Comparison of ENCODE assay signal across 8 cellular contexts in genomic region chr2:232634319-232635150, GRCh38. TPM values are rescaled to one million over a fixed set of nuclear protein-coding genes. Genes with fewer than 3 reads are reported as not detected.
DNase-seq lines count a peak whose midpoint lies in the region; ATAC-seq and TF ChIP-seq lines count a peak whose summit lies in the region.

No MANE protein-coding gene starts in this region.

- no peak for TF ChIP-seq CTCF in gastrocnemius medialis (IDR thresholded peaks at IDR 0.05 in 4 of 5, conservative IDR thresholded peaks at IDR 0.05 in 1 of 5)

- H3K36me3 Mint-ChIP-seq in activated naive CD8-positive, alpha-beta T cell: no peaks in the 10 kb centered on the region

- H3K9me3 ChIP-seq in iPS-15b (ENCODE audit: control insufficient read depth, insufficient read depth, low read length): no peaks in the 10 kb centered on the region
- H3K9me3 ChIP-seq in gastrocnemius medialis: no peaks in the 10 kb centered on the region

- no peak overlapping the region for H3K27ac Mint-ChIP-seq in activated naive CD8-positive, alpha-beta T cell

- no peaks in the 10 kb centered on the region for H3K36me3 ChIP-seq in H7 (replicated peaks; ENCODE audit: control insufficient read depth, insufficient read depth, low read length)
- H3K36me3 ChIP-seq in iPS-15b (ENCODE audit: control insufficient read depth, insufficient read depth, low read length): no peaks in the 10 kb centered on the region
- no peaks in the 10 kb centered on the region for H3K36me3 ChIP-seq in gastrocnemius medialis

- H3K9me3 Mint-ChIP-seq in activated naive CD8-positive, alpha-beta T cell (ENCODE audit: low read depth): no peaks in the 10 kb centered on the region

- in situ Hi-C loops in gastrocnemius medialis (cut with MboI; ENCODE audit: low sequenced_read_pairs in 4 of 4): no loop called here

- peak overlapping the region; percentile 68 to 79 (median 75) for H3K27ac ChIP-seq in gastrocnemius medialis

- intact Hi-C loops in gastrocnemius medialis (cut with DNase I; ENCODE audit: low total_unique reads): no loop called here

- H3K27me3 Mint-ChIP-seq in activated naive CD8-positive, alpha-beta T cell: peaks cover 20% of the 10 kb centered on the region

- H3K4me1 ChIP-seq in iPS-15b (ENCODE audit: control insufficient read depth, insufficient read depth, low read length) (no peaks in the 10 kb centered on the region), gastrocnemius medialis (peaks cover 4 to 9% of the 10 kb centered on the region in 2 donors)

- peak overlapping the region; percentile 72 for H3K4me3 Mint-ChIP-seq in activated naive CD8-positive, alpha-beta T cell

- peak overlapping the region; percentile 63 for H3K4me3 ChIP-seq in H7 (ENCODE audit: insufficient read depth, low read depth, low read length)
- peak overlapping the region; percentile 65 for H3K4me3 ChIP-seq in iPS-15b (ENCODE audit: low read depth, low read length)
- peak overlapping the region; percentile 52 to 80 (median 65) for H3K4me3 ChIP-seq in gastrocnemius medialis

- ATAC-seq in gastrocnemius medialis (no peak), HG02870 (IDR thresholded peaks at IDR 0.05; ENCODE audit: unreplicated experiment) (no peak), HG03135 (IDR thresholded peaks at IDR 0.05; ENCODE audit: unreplicated experiment) (no peak), HG03378 (IDR thresholded peaks at IDR 0.05; ENCODE audit: unreplicated experiment) (no peak)

- H3K27me3 ChIP-seq in H7 (ENCODE audit: control insufficient read depth, insufficient read depth, low read length) (peaks cover 41% of the 10 kb centered on the region), iPS-15b (ENCODE audit: control insufficient read depth, insufficient read depth, low read length) (peaks cover 58% of the 10 kb centered on the region), gastrocnemius medialis (peaks cover 27 to 41% (median 31%) of the 10 kb centered on the region in 3 donors)

- H3K9ac ChIP-seq in iPS-15b (ENCODE audit: low read depth, low read length): no peak overlapping the region

- DNase-seq in H7 (peak; percentile 81), gastrocnemius medialis (no peak), GM19238 (ENCODE audit: insufficient read length, low spot score) (no peak)

- peaks cover 15% of the 10 kb centered on the region for H3K4me1 Mint-ChIP-seq in activated naive CD8-positive, alpha-beta T cell (ENCODE audit: low read depth)

- TF ChIP-seq POLR2A in gastrocnemius medialis (IDR thresholded peaks at IDR 0.05): no peak

RNA-seq across cellular contexts. Expression of gene EFHD1, which starts 1.1 kb away (rescaled TPM):
- 3.8 and 4.3 TPM in 2 replicates for total RNA-seq in H7 (2014; rRNA removed; shearing (Covaris generic))
- 10 to 100 TPM; 13.4 to 29.0 (median 13.9) TPM for total RNA-seq in gastrocnemius medialis
